13 cellular contexts compared by ENCODE assay signal in genomic region chr2:215727507-215728503, GRCh38.
DNase-seq lines count a peak whose midpoint lies in the region; ATAC-seq, FAIRE-seq and TF ChIP-seq lines count a peak whose summit lies in the region.
"Had no signal": no experiment of that assay in that cellular context is flagged by ENCODE, and none has a peak within 500 bp of the region (broad histone marks: within the 10 kb centered on the region; RNA-seq: fewer than 3 reads in every experiment).

No MANE protein-coding gene starts in this region.

- no peak overlapping the region for H4K12ac ChIP-seq in trophoblast cell (ENCODE audit: low read depth, low read length)

- H3K79me1 ChIP-seq in trophoblast cell (ENCODE audit: low read length), result peaks cover 10% of the 10 kb centered on the region

- no peak overlapping the region for H2BK120ac ChIP-seq in trophoblast cell (ENCODE audit: insufficient read depth, low read length, poor library complexity)

- WGBS in K562 (ENCODE audit: insufficient coverage, low coverage, missing lambda C conversion rate), result 89% methylated on average over 1 of the region's 1 CpG
- no CpG with 5 or more reads among the region's 1 CpG for WGBS in trophoblast cell (ENCODE audit: extremely low coverage, insufficient coverage, insufficient read length)

- ATAC-seq in GM18907 (IDR thresholded peaks at IDR 0.05; ENCODE audit: unreplicated experiment), result peak; percentile 30
- ATAC-seq in HG02981 (IDR thresholded peaks at IDR 0.05; ENCODE audit: unreplicated experiment), result peak; percentile 26
- no peak for ATAC-seq in K562

- TF ChIP-seq POLR2A in K562 (conservative IDR thresholded peaks at IDR 0.05), result no peak

- H3K27me3 ChIP-seq in K562 (ENCODE audit: control insufficient read depth in 2 of 2, insufficient read depth in 2 of 2, low read length in 2 of 2) (no peaks in the 10 kb centered on the region), trophoblast cell (ENCODE audit: insufficient read depth, low read length) (no peaks in the 10 kb centered on the region)

- no peak overlapping the region for H2AK5ac ChIP-seq in trophoblast cell (ENCODE audit: low read length)

- no peak overlapping the region for H2BK12ac ChIP-seq in trophoblast cell (ENCODE audit: low read length)

- H3K9ac ChIP-seq in K562 (ENCODE audit: insufficient read depth in 1 of 2, low read depth in 2 of 2, low read length in 2 of 2) (no peak overlapping the region), trophoblast cell (ENCODE audit: low read length) (no peak overlapping the region)
- H3K9ac ChIP-seq: parathyroid adenoma had no signal

- no peak overlapping the region for H3K14ac ChIP-seq in trophoblast cell (ENCODE audit: low read length)

- POLR2A ChIA-PET in K562 (lab: Yijun Ruan, JAX), result no interaction called here

- no peak for TF ChIP-seq EP300 in K562 (IDR thresholded peaks at IDR 0.05; ENCODE audit: low read length)

- H4K8ac ChIP-seq in trophoblast cell (ENCODE audit: low read depth, low read length), result no peak overlapping the region

- FAIRE-seq in K562 (lab: Jason Lieb, UNC), result no peak
- no peak for FAIRE-seq in HTR-8/SVneo (lab: Jason Lieb, UNC)
- FAIRE-seq: endometrium, urothelium cell line had no signal

- H4K91ac ChIP-seq in trophoblast cell (ENCODE audit: low read depth, low read length), result no peak overlapping the region

- BruUV-seq in K562 (replicated peaks; lab: Mats Ljungman, UMichigan), result no TSS peak

- no peaks in the 10 kb centered on the region for H3K9me3 ChIP-seq in K562 (replicated peaks; ENCODE audit: control insufficient read depth, insufficient read depth, low read depth, low read length)
- no peaks in the 10 kb centered on the region for H3K9me3 ChIP-seq in trophoblast cell (ENCODE audit: insufficient read depth, low read depth, low read length)

- H3K27ac ChIP-seq in K562 (ENCODE audit: extremely low read depth, low read depth, low read length) (no peak overlapping the region), trophoblast cell (ENCODE audit: low read depth, low read length) (peak overlapping the region; percentile 20)
- H3K27ac ChIP-seq: parathyroid adenoma had no signal

- H2AFZ ChIP-seq in K562 (ENCODE audit: low read depth, low read length), result no peak overlapping the region
- H2AFZ ChIP-seq in trophoblast cell (ENCODE audit: insufficient read depth, low read length, poor library complexity), result no peak overlapping the region
- H2AFZ ChIP-seq: parathyroid adenoma had no signal

- no peak overlapping the region for H3K18ac ChIP-seq in trophoblast cell (ENCODE audit: low read length)

- no peak overlapping the region for H3K4me2 ChIP-seq in K562 (ENCODE audit: insufficient read depth, low read length)
- H3K4me2 ChIP-seq in trophoblast cell (ENCODE audit: low read length), result no peak overlapping the region

- TF ChIP-seq RAD21 in K562 (CRISPR knock-in tag; conservative IDR thresholded peaks at IDR 0.05 in 1 of 2, IDR thresholded peaks at IDR 0.05 in 1 of 2), result no peak

- CTCF ChIA-PET in K562 (lab: Yijun Ruan, JAX; ENCODE audit: low intra/inter-chr PET ratio), result no interaction called here

- H3K79me2 ChIP-seq in K562 (ENCODE audit: control insufficient read depth, insufficient read depth, low read length) (no peaks in the 10 kb centered on the region), trophoblast cell (ENCODE audit: control insufficient read depth, insufficient read depth, low read length, poor library complexity) (no peaks in the 10 kb centered on the region)
- H3K79me2 ChIP-seq: parathyroid adenoma had no signal

- no peaks in the 10 kb centered on the region for H4K20me1 ChIP-seq in K562 (replicated peaks; ENCODE audit: control insufficient read depth, insufficient read depth, low read length)

- in situ Hi-C loops in K562 (cut with MboI), result no loop called here

- H3K4me3 ChIP-seq in K562 (no peak overlapping the region), trophoblast cell (ENCODE audit: low read depth, low read length) (no peak overlapping the region)

- H3K9me1 ChIP-seq in K562 (ENCODE audit: control insufficient read depth, insufficient read depth, low read length), result no peaks in the 10 kb centered on the region

- DNase-seq in K562 (ENCODE audit: extremely low read depth in 1 of 4, low spot score in 3 of 4) (no peak), trophoblast cell (peak in 1 of 2 donors; percentile 47), NCI-H1694 treated with DMSO at 0.1 percent for 48 hours (lab: John Stamatoyannopoulos, UW) (no peak), NCI-H1436 treated with DMSO at 0.1 percent for 48 hours (lab: John Stamatoyannopoulos, UW) (no peak), HTR-8/SVneo (ENCODE audit: insufficient read length, low spot score) (no peak), GM03348 (ENCODE audit: low spot score) (no peak)
- DNase-seq: activated CD4-positive, alpha-beta T cell treated with anti-CD3 and anti-CD28 coated beads for 48 hours; Right ventricle myocardium superior had no signal

- intact Hi-C loops in K562 (cut with micrococcal nuclease), result no loop called here

- peaks cover 0 to 6% of the 10 kb centered on the region in 2 experiments; a peak in 1 of 5 replicates for H3K4me1 ChIP-seq in K562 (replicated peaks in 1 of 2; ENCODE audit: control insufficient read depth in 2 of 2, insufficient read depth in 2 of 2, low read length in 2 of 2)
- H3K4me1 ChIP-seq in trophoblast cell (ENCODE audit: control insufficient read depth in 1 of 2, insufficient read depth in 2 of 2, low read length in 2 of 2), result peaks cover 0 to 2% of the 10 kb centered on the region in 2 experiments
- H3K4me1 ChIP-seq: parathyroid adenoma had no signal

- H3K23ac ChIP-seq in trophoblast cell (ENCODE audit: low read length), result no peak overlapping the region

- H3K36me3 ChIP-seq in K562 (ENCODE audit: control insufficient read depth, insufficient read depth, low read length) (no peaks in the 10 kb centered on the region), trophoblast cell (ENCODE audit: control insufficient read depth in 1 of 2, insufficient read depth in 2 of 2, low read length in 2 of 2) (no peaks in the 10 kb centered on the region)

- H3K4ac ChIP-seq in trophoblast cell (ENCODE audit: low read depth, low read length), result no peak overlapping the region

- H2BK5ac ChIP-seq in trophoblast cell (ENCODE audit: low read depth, low read length, poor library complexity), result no peak overlapping the region

- no peak for TF ChIP-seq CTCF in K562 (IDR thresholded peaks at IDR 0.05 in 2 of 3, conservative IDR thresholded peaks at IDR 0.05 in 1 of 3; ENCODE audit: insufficient read depth in 2 of 3, low read depth in 1 of 3, low read length in 3 of 3)

TF ChIP-seq in K562, 482 proteins besides CTCF, POLR2A, EP300 and RAD21:
- peak; percentile 41 for TF ChIP-seq RFX1 (IDR thresholded peaks at IDR 0.05)
- no peak for TF ChIP-seq TFAM (CRISPR knock-in tag; conservative IDR thresholded peaks at IDR 0.05)
- TF ChIP-seq RCOR1 (IDR thresholded peaks at IDR 0.05; ENCODE audit: borderline replicate concordance in 1 of 2, low read depth in 2 of 2, low read length in 2 of 2), result peak in 1 of 2 experiments; percentile 13; a peak in 1 of 4 replicates
